In the genomic region with DNA sequence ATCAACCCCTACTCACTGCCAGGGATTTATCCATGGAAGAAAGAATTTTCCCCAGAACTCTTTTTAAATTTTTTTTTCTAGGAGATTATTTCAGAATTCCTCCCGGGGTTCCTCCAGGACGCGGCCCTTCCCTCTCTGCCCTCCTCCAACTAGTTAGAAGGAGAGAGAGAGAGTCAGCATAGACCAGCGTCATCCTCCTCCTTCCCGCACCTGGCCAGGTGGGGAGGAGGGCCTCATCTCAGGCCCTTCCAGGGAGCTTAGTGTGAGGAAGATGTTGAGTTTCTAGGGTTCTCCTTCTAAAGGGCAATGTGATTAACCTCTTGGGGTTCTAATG, we compare ENCODE assay signal across 16 cellular contexts.
DNase-seq lines count a peak whose midpoint lies in the region; ATAC-seq and TF ChIP-seq lines count a peak whose summit lies in the region.
"Had no signal": no experiment of that assay in that cellular context is flagged by ENCODE, and none has a peak within 500 bp of the region (broad histone marks: within the 10 kb centered on the region; RNA-seq: fewer than 3 reads in every experiment).

No MANE protein-coding gene starts in this region.

- peaks cover 62% of the 10 kb centered on the region for H3K27me3 Mint-ChIP-seq in T-helper 2 cell treated with Interferon-gamma antibody and Interleukin-4, amounts not matched to agents 5 μg/mL and 100 μg/mL, for 36 hours (ENCODE audit: low read depth)

- BruUV-seq in PC-3 (replicated peaks; lab: Mats Ljungman, UMichigan): no TSS peak

- H3K4me3 Mint-ChIP-seq in T-helper 2 cell treated with Interferon-gamma antibody and Interleukin-4, amounts not matched to agents 5 μg/mL and 100 μg/mL, for 36 hours: peak overlapping the region; percentile 12

- H3K4me1 ChIP-seq in PC-3 (ENCODE audit: insufficient read depth, low read length) (peaks cover 12% of the 10 kb centered on the region), iPS-18a (ENCODE audit: control insufficient read depth, low read depth, low read length) (peaks cover 3% of the 10 kb centered on the region), sigmoid colon (peaks cover 0 to 15% (median 13%) of the 10 kb centered on the region in 4 donors)
- H3K4me1 ChIP-seq: breast epithelium had no signal

- H4K20me1 ChIP-seq in PC-3 (ENCODE audit: low read length): no peaks in the 10 kb centered on the region

- no peaks in the 10 kb centered on the region for H3F3A ChIP-seq in PC-3 (ENCODE audit: low read length, unreplicated experiment)

- H3K27me3 ChIP-seq in PC-3 (ENCODE audit: low read length): peaks cover 10% of the 10 kb centered on the region; the same call in 1 of the 2 replicates
- H3K27me3 ChIP-seq in iPS-18a (ENCODE audit: control insufficient read depth, insufficient read depth, low read length): peaks cover 72% of the 10 kb centered on the region
- H3K27me3 ChIP-seq in sigmoid colon: peaks cover 19 to 49% (median 35%) of the 10 kb centered on the region in 3 donors

- no peaks in the 10 kb centered on the region for H3K36me3 Mint-ChIP-seq in T-helper 2 cell treated with Interferon-gamma antibody and Interleukin-4, amounts not matched to agents 5 μg/mL and 100 μg/mL, for 36 hours (ENCODE audit: low read depth)

- TF ChIP-seq EP300 in sigmoid colon (IDR thresholded peaks at IDR 0.05): no peak

- no peak overlapping the region for H2AFZ ChIP-seq in PC-3 (ENCODE audit: low read length)

- H3K36me3 ChIP-seq in PC-3 (ENCODE audit: low read depth, low read length): no peaks in the 10 kb centered on the region
- no peaks in the 10 kb centered on the region for H3K36me3 ChIP-seq in iPS-18a (ENCODE audit: control insufficient read depth, low read depth, low read length)
- H3K36me3 ChIP-seq in sigmoid colon: no peaks in the 10 kb centered on the region
- H3K36me3 ChIP-seq: breast epithelium had no signal

- 53 to 63% methylated on average over 5 of the region's 5 CpGs for WGBS in sigmoid colon, 2 donors

- no peaks in the 10 kb centered on the region for H3K9me2 ChIP-seq in PC-3 (replicated peaks; ENCODE audit: low read length)

- DNase-seq in T-helper 2 cell treated with Interferon-gamma antibody and Interleukin-4, amounts not matched to agents 5 μg/mL and 100 μg/mL, for 36 hours (ENCODE audit: low spot score): no peak
- DNase-seq in T-helper 2 cell (no peak), PC-3 (no peak), sigmoid colon (peak; percentile 13), anterior cingulate cortex (lab: John Stamatoyannopoulos, UW) (no peak)
- DNase-seq in activated CD4-positive, alpha-beta T cell treated with anti-CD3 and anti-CD28 coated beads, Interleukin-2, amount 50 U/mL, for 48 hours: no peak
- DNase-seq: foreskin melanocyte; GDM1; KG1; NCI-H1417 treated with DMSO at 0.1 percent for 48 hours; NCI-H226; stimulated activated CD4-positive, alpha-beta T cell treated with anti-CD3 and anti-CD28 coated beads, Interleukin-2, amount 100 ng/mL, for 24 hours had no signal

- no peaks in the 10 kb centered on the region for H3K79me2 ChIP-seq in PC-3 (ENCODE audit: low read length)

- TF ChIP-seq POLR2A in sigmoid colon (IDR thresholded peaks at IDR 0.05): no peak

- H3K9ac ChIP-seq in PC-3 (ENCODE audit: low read length): no peak overlapping the region
- no peak overlapping the region for H3K9ac ChIP-seq in iPS-18a (ENCODE audit: low read length)

- H3K4me3 ChIP-seq in PC-3 (ENCODE audit: low read length) (no peak overlapping the region), iPS-18a (ENCODE audit: low read length) (peak overlapping the region; percentile 39), sigmoid colon (peak overlapping the region in 1 of 4 donors; percentile 33)

- ATAC-seq in PC-3 (no peak), HG02852 (IDR thresholded peaks at IDR 0.05; ENCODE audit: unreplicated experiment) (no peak)

- CTCF ChIA-PET in PC-3 (lab: Charles Lee): no interaction called here

- no peaks in the 10 kb centered on the region for H3K4me1 Mint-ChIP-seq in T-helper 2 cell treated with Interferon-gamma antibody and Interleukin-4, amounts not matched to agents 5 μg/mL and 100 μg/mL, for 36 hours (ENCODE audit: low read depth)

- H3K27ac Mint-ChIP-seq in T-helper 2 cell treated with Interferon-gamma antibody and Interleukin-4, amounts not matched to agents 5 μg/mL and 100 μg/mL, for 36 hours: no peak overlapping the region

- H3K27ac ChIP-seq in PC-3 (ENCODE audit: low read length) (no peak overlapping the region), iPS-18a (ENCODE audit: low read length) (no peak overlapping the region), sigmoid colon (no peak overlapping the region)
- H3K27ac ChIP-seq: 22Rv1, breast epithelium had no signal

- peak overlapping the region; percentile 58; the same call in 1 of the 2 replicates for H3K4me2 ChIP-seq in PC-3 (ENCODE audit: low read length)

- intact Hi-C loops in PC-3 (cut with micrococcal nuclease) (no loop called here), sigmoid colon (cut with DNase I) (no loop called here)

- H3K9me3 ChIP-seq in PC-3 (ENCODE audit: low read length) (no peaks in the 10 kb centered on the region), iPS-18a (ENCODE audit: control insufficient read depth, low read depth, low read length) (no peaks in the 10 kb centered on the region), sigmoid colon (no peaks in the 10 kb centered on the region)
- H3K9me3 ChIP-seq: breast epithelium had no signal

- H3K9me3 Mint-ChIP-seq in T-helper 2 cell treated with Interferon-gamma antibody and Interleukin-4, amounts not matched to agents 5 μg/mL and 100 μg/mL, for 36 hours: no peaks in the 10 kb centered on the region

- POLR2A ChIA-PET in PC-3 (lab: Charles Lee; ENCODE audit: unreplicated experiment): no interaction called here

- no peak for TF ChIP-seq CTCF in PC-3 (conservative IDR thresholded peaks at IDR 0.05; ENCODE audit: low read depth, low read length)
- no peak for TF ChIP-seq CTCF in sigmoid colon (IDR thresholded peaks at IDR 0.05)
